ENCODE assay signal across 8 cellular contexts in genomic region chr9:91360551-91361293, GRCh38. TPM values are rescaled to one million over a fixed set of nuclear protein-coding genes. Genes with fewer than 3 reads are reported as not detected.
DNase-seq lines count a peak whose midpoint lies in the region; ATAC-seq, FAIRE-seq and TF ChIP-seq lines count a peak whose summit lies in the region.

No MANE protein-coding gene starts in this region.

- peak overlapping the region; percentile 100 for H3K4me3 Mint-ChIP-seq in glutamatergic neuron (ENCODE audit: unreplicated experiment)

- TF ChIP-seq CTCF in heart right ventricle (IDR thresholded peaks at IDR 0.05) (no peak), VCaP (conservative IDR thresholded peaks at IDR 0.05) (no peak), glutamatergic neuron (IDR thresholded peaks at IDR 0.05; ENCODE audit: partially characterized antibody, unreplicated experiment) (no peak)

- peaks cover 5% of the 10 kb centered on the region for H3K27me3 Mint-ChIP-seq in glutamatergic neuron (ENCODE audit: unreplicated experiment)

- peaks cover 10% of the 10 kb centered on the region for H3K9me3 Mint-ChIP-seq in glutamatergic neuron (ENCODE audit: unreplicated experiment)

- H3K27ac ChIP-seq in heart right ventricle, result peak overlapping the region in 9 of 10 donors; percentile 85 to 97 (median 93)
- peak overlapping the region; percentile 92 for H3K27ac ChIP-seq in VCaP
- H3K27ac ChIP-seq in rectal smooth muscle tissue (ENCODE audit: low read depth, low read length), result peak overlapping the region; percentile 82

- H3K4me1 Mint-ChIP-seq in glutamatergic neuron (ENCODE audit: low read depth, unreplicated experiment), result peaks cover 21% of the 10 kb centered on the region

- peak overlapping the region; percentile 92 to 100 (median 98) for H3K4me3 ChIP-seq in heart right ventricle
- peak overlapping the region; percentile 97 for H3K4me3 ChIP-seq in rectal smooth muscle tissue (ENCODE audit: low read length)

- ATAC-seq in heart right ventricle (peak in 4 of 8 donors; percentile 31 to 49 (median 39)), Right ventricle myocardium inferior (no peak), GM18505 (IDR thresholded peaks at IDR 0.05; ENCODE audit: unreplicated experiment) (no peak)

- no peaks in the 10 kb centered on the region for H3K27me3 ChIP-seq in heart right ventricle
- H3K27me3 ChIP-seq in rectal smooth muscle tissue (ENCODE audit: control insufficient read depth, insufficient read depth, low read length), result no peaks in the 10 kb centered on the region

- H3K9ac ChIP-seq in rectal smooth muscle tissue (ENCODE audit: low read length), result peak overlapping the region; percentile 67

- peak overlapping the region; percentile 94 for H3K27ac Mint-ChIP-seq in glutamatergic neuron (ENCODE audit: unreplicated experiment)

- no peak for TF ChIP-seq POLR2A in GM18505 (IDR thresholded peaks at IDR 0.05; ENCODE audit: borderline replicate concordance, extremely low read depth, insufficient read depth, insufficient read length)

- H3K36me3 Mint-ChIP-seq in glutamatergic neuron (ENCODE audit: unreplicated experiment), result peaks cover 6% of the 10 kb centered on the region

- peaks cover 0 to 43% (median 34%) of the 10 kb centered on the region in 9 donors for H3K4me1 ChIP-seq in heart right ventricle
- peaks cover 7% of the 10 kb centered on the region for H3K4me1 ChIP-seq in rectal smooth muscle tissue (ENCODE audit: control insufficient read depth, insufficient read depth, low read length)

- no peak for FAIRE-seq in HTR-8/SVneo (lab: Jason Lieb, UNC)

- intact Hi-C loops in heart right ventricle (cut with DNase I) (loop anchor here in 5 of 10 donors (2.0 to 5.0 kb wide), 4 partner anchors 57 to 168 kb away; partner anchors contain the start of gene NFIL3 (in 3 of the 5)), Right ventricle myocardium inferior (cut with DNase I) (loop anchor here (5.0 kb wide), 2 partner anchors 168 to 243 kb away; no protein-coding TSS in a partner anchor)

- DNase-seq in heart right ventricle, result no peak
- no peak for DNase-seq in Right ventricle myocardium inferior (ENCODE audit: missing footprints)
- DNase-seq in glutamatergic neuron, result no peak
- no peak for DNase-seq in KG1 (lab: John Stamatoyannopoulos, UW)
- DNase-seq in HTR-8/SVneo (ENCODE audit: insufficient read length, low spot score), result no peak

- no peaks in the 10 kb centered on the region for H3K9me3 ChIP-seq in heart right ventricle

- 18 to 20% methylated on average over 10 of the region's 10 CpGs for WGBS in heart right ventricle, 2 donors

- peaks cover 0 to 23% (median 0%) of the 10 kb centered on the region in 9 donors for H3K36me3 ChIP-seq in heart right ventricle
- no peaks in the 10 kb centered on the region for H3K36me3 ChIP-seq in rectal smooth muscle tissue (ENCODE audit: control insufficient read depth, insufficient read depth, low read length)

RNA-seq across cellular contexts. Expression of gene AUH, which starts 1.0 kb away (rescaled TPM):
- total RNA-seq in heart right ventricle (10 to 100 TPM; 30.6 to 51.3 (median 44.2) TPM), Right ventricle myocardium inferior (37.9 TPM), glutamatergic neuron (ENCODE audit: unreplicated experiment) (28.5 TPM)
- 10 to 100 TPM; 16.3 to 56.3 TPM for polyA plus RNA-seq in heart right ventricle
